ENCODE assay signal across 13 cellular contexts in genomic region chr2:12734914-12735654, GRCh38. TPM values are rescaled to one million over a fixed set of nuclear protein-coding genes. Genes with fewer than 3 reads are reported as not detected.
DNase-seq lines count a peak whose midpoint lies in the region; ATAC-seq and TF ChIP-seq lines count a peak whose summit lies in the region.
"Had no signal": no experiment of that assay in that cellular context is flagged by ENCODE, and none has a peak within 500 bp of the region (broad histone marks: within the 10 kb centered on the region; RNA-seq: fewer than 3 reads in every experiment).

No MANE protein-coding gene starts in this region.

- peak overlapping the region; percentile 70 to 96 (median 82) for H3K27ac ChIP-seq in tibial nerve
- H3K27ac ChIP-seq in hepatocyte: no peak overlapping the region
- H3K27ac ChIP-seq: SJSA1, suprapubic skin had no signal

- H3K36me3 Mint-ChIP-seq in brain: peaks cover 92% of the 10 kb centered on the region
- peaks cover 9 to 75% (median 18%) of the 10 kb centered on the region in 3 donors for H3K36me3 Mint-ChIP-seq in naive thymus-derived CD8-positive, alpha-beta T cell

- H3K4me3 ChIP-seq in tibial nerve (no peak overlapping the region), hepatocyte (no peak overlapping the region)
- H3K4me3 ChIP-seq: SJSA1, suprapubic skin had no signal

- peak; percentile 77 to 93 for TF ChIP-seq EP300 in tibial nerve (IDR thresholded peaks at IDR 0.05)

- no peak for TF ChIP-seq CTCF in brain (conservative IDR thresholded peaks at IDR 0.05)
- peak in 2 of 5 experiments; percentile 25 to 49 for TF ChIP-seq CTCF in tibial nerve (IDR thresholded peaks at IDR 0.05)
- TF ChIP-seq CTCF in hepatocyte (IDR thresholded peaks at IDR 0.05; ENCODE audit: poor library complexity): no peak

- 50 to 53% methylated on average over 12 of the region's 12 CpGs for WGBS in tibial nerve, 2 donors
- 73% methylated on average over 12 of the region's 12 CpGs for WGBS in hepatocyte (ENCODE audit: low lambda C conversion rate, missing lambda C conversion rate)

- TF ChIP-seq POLR2A in tibial nerve (IDR thresholded peaks at IDR 0.05): peak in 1 of 2 donors; percentile 56

- no peak overlapping the region for H3K4me2 ChIP-seq in hepatocyte

- H3K27me3 ChIP-seq in tibial nerve (no peaks in the 10 kb centered on the region), hepatocyte (no peaks in the 10 kb centered on the region)
- H3K27me3 ChIP-seq: SJSA1, suprapubic skin had no signal

- intact Hi-C loops in left cardiac atrium (cut with DNase I): loop anchor here in 1 of 2 donors (5.0 kb wide), 2 partner anchors 62 to 87 kb away; no protein-coding TSS in a partner anchor

- peaks cover 0 to 88% (median 51%) of the 10 kb centered on the region in 4 donors for H3K4me1 ChIP-seq in tibial nerve
- no peaks in the 10 kb centered on the region for H3K4me1 ChIP-seq in hepatocyte (ENCODE audit: insufficient read depth)
- H3K4me1 ChIP-seq: SJSA1 had no signal

- H3K4me3 Mint-ChIP-seq in brain: no peak overlapping the region
- H3K4me3 Mint-ChIP-seq in naive thymus-derived CD8-positive, alpha-beta T cell: peak overlapping the region in 1 of 10 donors; percentile 11
- H3K4me3 Mint-ChIP-seq: endodermal cell had no signal

- POLR2A ChIA-PET in naive thymus-derived CD8-positive, alpha-beta T cell (lab: Charles Lee): interaction anchor here (1.2 kb wide), 1 partner anchor 19 kb away, joined by 3 read pairs; no protein-coding TSS in a partner anchor

- no peaks in the 10 kb centered on the region for H3K9me3 Mint-ChIP-seq in brain
- no peaks in the 10 kb centered on the region for H3K9me3 Mint-ChIP-seq in naive thymus-derived CD8-positive, alpha-beta T cell
- H3K9me3 Mint-ChIP-seq: endodermal cell had no signal

- peaks cover 30% of the 10 kb centered on the region for H3K79me2 ChIP-seq in hepatocyte

- H3K4me1 Mint-ChIP-seq in brain: peaks cover 77% of the 10 kb centered on the region
- peaks cover 35 to 74% (median 63%) of the 10 kb centered on the region in 4 donors for H3K4me1 Mint-ChIP-seq in naive thymus-derived CD8-positive, alpha-beta T cell

- ATAC-seq in left cardiac atrium: peak; percentile 40 to 47
- ATAC-seq in naive thymus-derived CD8-positive, alpha-beta T cell: peak in 1 of 2 donors; percentile 22

- peak overlapping the region in 3 of 5 experiments; percentile 15 to 68 (median 56) for H3K27ac Mint-ChIP-seq in brain
- peak overlapping the region in 7 of 10 donors; percentile 18 to 76 (median 66) for H3K27ac Mint-ChIP-seq in naive thymus-derived CD8-positive, alpha-beta T cell
- H3K27ac Mint-ChIP-seq: endodermal cell had no signal

- no peaks in the 10 kb centered on the region for H3K9me2 ChIP-seq in hepatocyte (replicated peaks; ENCODE audit: insufficient read depth)

- no peaks in the 10 kb centered on the region for H3K27me3 Mint-ChIP-seq in brain
- no peaks in the 10 kb centered on the region for H3K27me3 Mint-ChIP-seq in naive thymus-derived CD8-positive, alpha-beta T cell

- H3K36me3 ChIP-seq in tibial nerve: peaks cover 0 to 46% (median 0%) of the 10 kb centered on the region in 3 donors
- no peaks in the 10 kb centered on the region for H3K36me3 ChIP-seq in hepatocyte (replicated peaks; ENCODE audit: insufficient read depth, low read depth)

- H3K9me3 ChIP-seq in tibial nerve: no peaks in the 10 kb centered on the region
- H3K9me3 ChIP-seq in hepatocyte (ENCODE audit: low read depth): no peaks in the 10 kb centered on the region
- H3K9me3 ChIP-seq: SJSA1, suprapubic skin had no signal

- H2AFZ ChIP-seq in hepatocyte: no peak overlapping the region

- peaks cover 24% of the 10 kb centered on the region for H4K20me1 ChIP-seq in hepatocyte (ENCODE audit: insufficient read depth, poor library complexity, severe bottlenecking)

- DNase-seq in left cardiac atrium (no peak), tibial nerve (ENCODE audit: low spot score in 2 of 2) (peak; percentile 49 to 52), hepatocyte (ENCODE audit: low spot score) (no peak), DMS 273 treated with DMSO at 0.1 percent for 48 hours (lab: John Stamatoyannopoulos, UW) (no peak), NCI-H2029 (lab: John Stamatoyannopoulos, UW) (no peak)
- no peak for DNase-seq in naive thymus-derived CD8-positive, alpha-beta T cell
- DNase-seq: activated gamma-delta T cell, C1 segment of cervical spinal cord, endodermal cell, NCI-H1092 treated with DMSO at 0.1 percent for 48 hours had no signal

RNA-seq across cellular contexts. Expression of gene TRIB2, which starts 18.3 kb away (rescaled TPM):
- 29.5 TPM for polyA plus RNA-seq in brain (ENCODE audit: insufficient read depth, low read depth, low replicate concordance)
- total RNA-seq in left cardiac atrium: 10 to 100 TPM; 32.5 to 43.6 TPM
- 10 to 100 TPM; 77.0 to 85.1 TPM for total RNA-seq in naive thymus-derived CD8-positive, alpha-beta T cell
- 10 to 100 TPM; 22.5 to 30.5 (median 27.4) TPM for polyA plus RNA-seq in naive thymus-derived CD8-positive, alpha-beta T cell
- 100 to 1,000 TPM; 182 to 554 (median 315) TPM for total RNA-seq in tibial nerve
- 27.2 and 28.0 TPM in 2 replicates for total RNA-seq in hepatocyte
- 18.5 and 19.2 TPM in 2 replicates for polyA plus RNA-seq in hepatocyte

Comparison
In these comparisons a context has a peak if more than half of its experiments do, and no peak if none do; other contexts are left out.
1. DNase-seq: peak in tibial nerve (2 of 2); none in left cardiac atrium (single experiment), naive thymus-derived CD8-positive, alpha-beta T cell (0 of 10), hepatocyte (single experiment), DMS 273 treated with DMSO at 0.1 percent for 48 hours (single experiment) and NCI-H2029 (single experiment).